In genomic region chr1:158095737-158096335, GRCh38 we compare ENCODE assay signal across 8 cellular contexts.
DNase-seq lines count a peak whose midpoint lies in the region; ATAC-seq and TF ChIP-seq lines count a peak whose summit lies in the region.

No MANE protein-coding gene starts in this region.

- no peaks in the 10 kb centered on the region for H3K9me3 ChIP-seq in DND-41 (ENCODE audit: insufficient read depth, low read length, severe bottlenecking)
- H3K9me3 ChIP-seq in HEK293 (ENCODE audit: control insufficient read depth, insufficient read depth, low read depth, low read length): no peaks in the 10 kb centered on the region
- H3K9me3 ChIP-seq in fibroblast of lung (ENCODE audit: control insufficient read depth, insufficient read depth, low read depth, low read length): no peaks in the 10 kb centered on the region
- H3K9me3 ChIP-seq in ovary: no peaks in the 10 kb centered on the region

- TF ChIP-seq CTCF in DND-41 (IDR thresholded peaks at IDR 0.05; ENCODE audit: borderline replicate concordance, extremely low read depth, low read length, poor library complexity, severe bottlenecking) (peak; percentile 92), HEK293 (tag by site-specific recombination; IDR thresholded peaks at IDR 0.05) (peak; percentile 38; the same call in 1 of the 2 replicates), fibroblast of lung (conservative IDR thresholded peaks at IDR 0.05 in 1 of 2, IDR thresholded peaks at IDR 0.05 in 1 of 2; ENCODE audit: low read depth in 1 of 2, low read length in 2 of 2) (peak; percentile 70 to 83), ovary (IDR thresholded peaks at IDR 0.05) (peak in 2 of 3 donors; percentile 15 to 18)

- H3K9ac ChIP-seq in DND-41 (ENCODE audit: low read depth, low read length) (no peak overlapping the region), fibroblast of lung (ENCODE audit: insufficient read depth, low read length) (no peak overlapping the region)

- no peak for TF ChIP-seq EP300 in ovary (IDR thresholded peaks at IDR 0.05)

- H2AFZ ChIP-seq in DND-41 (ENCODE audit: low read depth, low read length) (no peak overlapping the region), fibroblast of lung (ENCODE audit: low read length) (no peak overlapping the region)

- no peak for TF ChIP-seq POLR2A in ovary (IDR thresholded peaks at IDR 0.05)

- no peaks in the 10 kb centered on the region for H3K79me2 ChIP-seq in DND-41 (ENCODE audit: insufficient read depth, low read length)
- no peaks in the 10 kb centered on the region for H3K79me2 ChIP-seq in fibroblast of lung (ENCODE audit: control insufficient read depth, insufficient read depth, low read length)

- H3K4me2 ChIP-seq in DND-41 (ENCODE audit: insufficient read depth, low read length) (no peak overlapping the region), fibroblast of lung (ENCODE audit: extremely low read depth, insufficient read depth, low read length) (no peak overlapping the region)

- DNase-seq in DND-41 (peak; percentile 56), fibroblast of lung (ENCODE audit: low read depth in 2 of 2) (peak in 1 of 2 donors; percentile 28), ovary (no peak)

- peaks cover 29% of the 10 kb centered on the region for H3K36me3 ChIP-seq in DND-41 (ENCODE audit: insufficient read depth, low read length)
- peaks cover 0 to 36% of the 10 kb centered on the region in 2 experiments; a peak in 1 of 3 replicates for H3K36me3 ChIP-seq in HEK293 (ENCODE audit: control insufficient read depth in 2 of 2, insufficient read depth in 1 of 2, low read length in 2 of 2)
- peaks cover 40% of the 10 kb centered on the region for H3K36me3 ChIP-seq in fibroblast of lung (ENCODE audit: control insufficient read depth, insufficient read depth, low read length)
- no peaks in the 10 kb centered on the region for H3K36me3 ChIP-seq in ovary

- CTCF ChIA-PET in HEK293 (lab: Yijun Ruan, JAX): interaction anchor here (0.6 to 11.9 kb wide), 29 partner anchors 9 to 1097 kb away, joined by 3 to 262 read pairs (median 5); partner anchors contain the start of gene KIRREL1

- no peaks in the 10 kb centered on the region for H3K27me3 ChIP-seq in DND-41 (ENCODE audit: insufficient read depth, low read length, poor library complexity)
- H3K27me3 ChIP-seq in fibroblast of lung (ENCODE audit: control insufficient read depth, insufficient read depth, low read length): no peaks in the 10 kb centered on the region
- H3K27me3 ChIP-seq in ovary: no peaks in the 10 kb centered on the region

- H3K4me1 ChIP-seq in DND-41 (ENCODE audit: insufficient read depth, low read length) (no peaks in the 10 kb centered on the region), HEK293 (ENCODE audit: control insufficient read depth, insufficient read depth, low read length) (no peaks in the 10 kb centered on the region), fibroblast of lung (ENCODE audit: control insufficient read depth, extremely low read depth, insufficient read depth, low read length) (peaks cover 7% of the 10 kb centered on the region), ovary (ENCODE audit: insufficient read depth) (peaks cover 10% of the 10 kb centered on the region)

- H3K27ac ChIP-seq in DND-41 (ENCODE audit: low read length): peak overlapping the region; percentile 31; the same call in 1 of the 2 replicates
- H3K27ac ChIP-seq in HEK293 (ENCODE audit: extremely low read depth, low read depth, low read length): no peak overlapping the region
- H3K27ac ChIP-seq in fibroblast of lung (ENCODE audit: insufficient read depth, low read length): no peak overlapping the region
- H3K27ac ChIP-seq in ovary: no peak overlapping the region

- POLR2A ChIA-PET in HEK293 (lab: Yijun Ruan, JAX): no interaction called here

- ATAC-seq in DND-41 (ENCODE audit: insufficient read depth, low read depth) (peak; percentile 90), SK-N-SH treated with all-trans-retinoic acid at 6 μM for 48 hours (peak; percentile 83), GM18873 (IDR thresholded peaks at IDR 0.05; ENCODE audit: low FRiP score, unreplicated experiment) (no peak), HG03039 (IDR thresholded peaks at IDR 0.05; ENCODE audit: unreplicated experiment) (no peak), GM21737 (IDR thresholded peaks at IDR 0.05; ENCODE audit: unreplicated experiment) (no peak)

- H4K20me1 ChIP-seq in DND-41 (ENCODE audit: insufficient read depth, low read length) (no peaks in the 10 kb centered on the region), fibroblast of lung (ENCODE audit: control insufficient read depth, extremely low read depth, insufficient read depth, low read length) (no peaks in the 10 kb centered on the region)

- intact Hi-C loops in ovary (cut with DNase I): loop anchor here in 1 of 4 donors (10.0 kb wide), 1 partner anchor 111 kb away; no protein-coding TSS in a partner anchor

- H3K4me3 ChIP-seq in DND-41 (ENCODE audit: low read depth in 1 of 2, low read length in 2 of 2) (no peak overlapping the region), HEK293 (ENCODE audit: low read depth, low read length) (no peak overlapping the region), fibroblast of lung (replicated peaks in 1 of 4; ENCODE audit: control extremely low read depth in 1 of 4, insufficient read depth in 1 of 4, low read depth in 3 of 4, low read length in 4 of 4) (no peak overlapping the region), ovary (no peak overlapping the region)

- WGBS in ovary, 3 donors: 86 to 91% (median 91%) methylated on average over 4 of the region's 4 CpGs

TF ChIP-seq in HEK293, 187 proteins besides CTCF, POLR2A, EP300 and RAD21:
- TF ChIP-seq RBAK (tag by site-specific recombination; IDR thresholded peaks at IDR 0.05): no peak
- peak; percentile 32 for TF ChIP-seq ZNF654 (tag by site-specific recombination; IDR thresholded peaks at IDR 0.05; ENCODE audit: low read depth)
- no peak for TF ChIP-seq ZNF18 (tag by site-specific recombination; IDR thresholded peaks at IDR 0.05)

TF ChIP-seq in SK-N-SH treated with all-trans-retinoic acid at 6 μM for 48 hours, 23 proteins besides CTCF, POLR2A, EP300 and RAD21:
- no peak for TF ChIP-seq ZNF565 (CRISPR knock-in tag; conservative IDR thresholded peaks at IDR 0.05; ENCODE audit: low read depth)
- no peak for TF ChIP-seq PPARA (CRISPR knock-in tag; IDR thresholded peaks at IDR 0.05; ENCODE audit: borderline replicate concordance)
- no peak for TF ChIP-seq ZFP3 (CRISPR knock-in tag; IDR thresholded peaks at IDR 0.05)
- TF ChIP-seq TOX (CRISPR knock-in tag; IDR thresholded peaks at IDR 0.05; ENCODE audit: borderline replicate concordance): no peak

Comparison
In these comparisons a context has a peak if more than half of its experiments do, and no peak if none do; other contexts are left out.
1. ATAC-seq: peak in DND-41 (single experiment) and SK-N-SH treated with all-trans-retinoic acid at 6 μM for 48 hours (single experiment); none in GM18873 (single experiment), HG03039 (single experiment) and GM21737 (single experiment).
2. CTCF ChIP-seq: peak in every context shown above with its lines; median percentile 92 in DND-41; 76 in fibroblast of lung; 38 in HEK293; 16 in ovary.